2 cellular contexts compared by ENCODE assay signal in the genomic region with DNA sequence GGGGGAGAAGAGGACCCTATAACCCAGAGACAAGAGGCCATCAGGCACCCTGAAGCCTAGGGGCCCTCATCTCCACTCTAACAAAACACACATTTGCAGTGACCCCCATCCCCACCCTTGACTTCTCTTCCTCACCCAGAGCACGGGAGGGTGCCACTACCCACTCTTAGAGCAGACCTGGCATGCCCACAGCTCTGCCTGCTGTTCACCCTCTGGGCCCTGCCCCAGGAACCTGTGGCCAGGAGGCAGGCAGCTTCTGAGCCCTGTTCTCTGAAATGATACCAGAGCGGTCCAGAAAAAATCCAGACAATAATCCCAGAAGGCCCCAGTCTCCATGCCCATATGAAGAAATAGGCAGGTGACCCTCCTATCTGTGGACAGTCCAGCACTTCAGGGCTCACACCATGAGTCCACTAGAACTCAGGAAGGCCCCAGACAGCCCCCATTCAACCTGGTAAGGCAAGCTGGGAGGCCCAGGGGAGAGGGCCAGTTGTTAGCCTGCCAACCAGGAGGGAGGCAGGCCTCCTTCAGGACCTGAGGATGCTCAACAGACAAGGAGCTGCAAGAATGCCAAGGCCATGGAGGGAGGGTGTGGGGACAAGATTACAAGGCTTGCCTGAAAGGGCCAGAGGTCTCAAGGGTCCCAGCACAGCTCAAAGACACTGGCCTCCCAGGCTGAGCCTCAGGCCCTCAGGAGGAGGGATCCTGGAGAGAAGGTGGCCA.
TF ChIP-seq lines count a peak whose summit lies in the region.

No MANE protein-coding gene starts in this region.

TF ChIP-seq in SK-N-SH, 30 proteins besides CTCF, POLR2A, EP300 and RAD21 (continued from another document):
- TF ChIP-seq, protein P1, sequence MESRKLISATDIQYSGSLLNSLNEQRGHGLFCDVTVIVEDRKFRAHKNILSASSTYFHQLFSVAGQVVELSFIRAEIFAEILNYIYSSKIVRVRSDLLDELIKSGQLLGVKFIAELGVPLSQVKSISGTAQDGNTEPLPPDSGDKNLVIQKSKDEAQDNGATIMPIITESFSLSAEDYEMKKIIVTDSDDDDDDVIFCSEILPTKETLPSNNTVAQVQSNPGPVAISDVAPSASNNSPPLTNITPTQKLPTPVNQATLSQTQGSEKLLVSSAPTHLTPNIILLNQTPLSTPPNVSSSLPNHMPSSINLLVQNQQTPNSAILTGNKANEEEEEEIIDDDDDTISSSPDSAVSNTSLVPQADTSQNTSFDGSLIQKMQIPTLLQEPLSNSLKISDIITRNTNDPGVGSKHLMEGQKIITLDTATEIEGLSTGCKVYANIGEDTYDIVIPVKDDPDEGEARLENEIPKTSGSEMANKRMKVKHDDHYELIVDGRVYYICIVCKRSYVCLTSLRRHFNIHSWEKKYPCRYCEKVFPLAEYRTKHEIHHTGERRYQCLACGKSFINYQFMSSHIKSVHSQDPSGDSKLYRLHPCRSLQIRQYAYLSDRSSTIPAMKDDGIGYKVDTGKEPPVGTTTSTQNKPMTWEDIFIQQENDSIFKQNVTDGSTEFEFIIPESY (IDR thresholded peaks at IDR 0.05; ENCODE audit: borderline replicate concordance, low read depth) = no peak
- TF ChIP-seq, protein P2, sequence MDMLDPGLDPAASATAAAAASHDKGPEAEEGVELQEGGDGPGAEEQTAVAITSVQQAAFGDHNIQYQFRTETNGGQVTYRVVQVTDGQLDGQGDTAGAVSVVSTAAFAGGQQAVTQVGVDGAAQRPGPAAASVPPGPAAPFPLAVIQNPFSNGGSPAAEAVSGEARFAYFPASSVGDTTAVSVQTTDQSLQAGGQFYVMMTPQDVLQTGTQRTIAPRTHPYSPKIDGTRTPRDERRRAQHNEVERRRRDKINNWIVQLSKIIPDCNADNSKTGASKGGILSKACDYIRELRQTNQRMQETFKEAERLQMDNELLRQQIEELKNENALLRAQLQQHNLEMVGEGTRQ (IDR thresholded peaks at IDR 0.05; ENCODE audit: borderline replicate concordance, low read depth, low read length) = no peak
- TF ChIP-seq MXI1 (IDR thresholded peaks at IDR 0.05; ENCODE audit: low read depth, low read length) = no peak
- TF ChIP-seq JUND (IDR thresholded peaks at IDR 0.05) = no peak
- TF ChIP-seq FOSL2 (IDR thresholded peaks at IDR 0.05; ENCODE audit: borderline replicate concordance, low read depth) = no peak
- no peak for TF ChIP-seq MAX (IDR thresholded peaks at IDR 0.05; ENCODE audit: low read depth)
- no peak for TF ChIP-seq NFIC (IDR thresholded peaks at IDR 0.05; ENCODE audit: borderline replicate concordance)

TF ChIP-seq in SK-N-SH treated with all-trans-retinoic acid at 6 μM for 48 hours, 23 proteins besides CTCF, POLR2A, EP300 and RAD21 (continued from another document):
- TF ChIP-seq, protein P3, sequence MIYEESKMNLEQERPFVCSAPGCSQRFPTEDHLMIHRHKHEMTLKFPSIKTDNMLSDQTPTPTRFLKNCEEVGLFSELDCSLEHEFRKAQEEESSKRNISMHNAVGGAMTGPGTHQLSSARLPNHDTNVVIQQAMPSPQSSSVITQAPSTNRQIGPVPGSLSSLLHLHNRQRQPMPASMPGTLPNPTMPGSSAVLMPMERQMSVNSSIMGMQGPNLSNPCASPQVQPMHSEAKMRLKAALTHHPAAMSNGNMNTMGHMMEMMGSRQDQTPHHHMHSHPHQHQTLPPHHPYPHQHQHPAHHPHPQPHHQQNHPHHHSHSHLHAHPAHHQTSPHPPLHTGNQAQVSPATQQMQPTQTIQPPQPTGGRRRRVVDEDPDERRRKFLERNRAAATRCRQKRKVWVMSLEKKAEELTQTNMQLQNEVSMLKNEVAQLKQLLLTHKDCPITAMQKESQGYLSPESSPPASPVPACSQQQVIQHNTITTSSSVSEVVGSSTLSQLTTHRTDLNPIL (CRISPR knock-in tag; IDR thresholded peaks at IDR 0.05; ENCODE audit: low read depth) = no peak
- TF ChIP-seq PPARA (CRISPR knock-in tag; IDR thresholded peaks at IDR 0.05; ENCODE audit: borderline replicate concordance) (no peak), TCF4 (CRISPR knock-in tag; IDR thresholded peaks at IDR 0.05; ENCODE audit: borderline replicate concordance) (no peak), ZFP3 (CRISPR knock-in tag; IDR thresholded peaks at IDR 0.05) (no peak), SNAI2 (CRISPR knock-in tag; IDR thresholded peaks at IDR 0.05) (no peak), PATZ1 (CRISPR knock-in tag; IDR thresholded peaks at IDR 0.05; ENCODE audit: borderline replicate concordance) (no peak), OSR1 (CRISPR knock-in tag; IDR thresholded peaks at IDR 0.05) (no peak), ZNF8 (CRISPR knock-in tag; IDR thresholded peaks at IDR 0.05) (no peak), ESRRG (CRISPR knock-in tag; IDR thresholded peaks at IDR 0.05) (no peak)
- TF ChIP-seq, protein P4, sequence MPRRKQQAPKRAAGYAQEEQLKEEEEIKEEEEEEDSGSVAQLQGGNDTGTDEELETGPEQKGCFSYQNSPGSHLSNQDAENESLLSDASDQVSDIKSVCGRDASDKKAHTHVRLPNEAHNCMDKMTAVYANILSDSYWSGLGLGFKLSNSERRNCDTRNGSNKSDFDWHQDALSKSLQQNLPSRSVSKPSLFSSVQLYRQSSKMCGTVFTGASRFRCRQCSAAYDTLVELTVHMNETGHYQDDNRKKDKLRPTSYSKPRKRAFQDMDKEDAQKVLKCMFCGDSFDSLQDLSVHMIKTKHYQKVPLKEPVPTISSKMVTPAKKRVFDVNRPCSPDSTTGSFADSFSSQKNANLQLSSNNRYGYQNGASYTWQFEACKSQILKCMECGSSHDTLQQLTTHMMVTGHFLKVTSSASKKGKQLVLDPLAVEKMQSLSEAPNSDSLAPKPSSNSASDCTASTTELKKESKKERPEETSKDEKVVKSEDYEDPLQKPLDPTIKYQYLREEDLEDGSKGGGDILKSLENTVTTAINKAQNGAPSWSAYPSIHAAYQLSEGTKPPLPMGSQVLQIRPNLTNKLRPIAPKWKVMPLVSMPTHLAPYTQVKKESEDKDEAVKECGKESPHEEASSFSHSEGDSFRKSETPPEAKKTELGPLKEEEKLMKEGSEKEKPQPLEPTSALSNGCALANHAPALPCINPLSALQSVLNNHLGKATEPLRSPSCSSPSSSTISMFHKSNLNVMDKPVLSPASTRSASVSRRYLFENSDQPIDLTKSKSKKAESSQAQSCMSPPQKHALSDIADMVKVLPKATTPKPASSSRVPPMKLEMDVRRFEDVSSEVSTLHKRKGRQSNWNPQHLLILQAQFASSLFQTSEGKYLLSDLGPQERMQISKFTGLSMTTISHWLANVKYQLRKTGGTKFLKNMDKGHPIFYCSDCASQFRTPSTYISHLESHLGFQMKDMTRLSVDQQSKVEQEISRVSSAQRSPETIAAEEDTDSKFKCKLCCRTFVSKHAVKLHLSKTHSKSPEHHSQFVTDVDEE (CRISPR knock-in tag; IDR thresholded peaks at IDR 0.05) = no peak
